8 cellular contexts compared by ENCODE assay signal in the genomic region with DNA sequence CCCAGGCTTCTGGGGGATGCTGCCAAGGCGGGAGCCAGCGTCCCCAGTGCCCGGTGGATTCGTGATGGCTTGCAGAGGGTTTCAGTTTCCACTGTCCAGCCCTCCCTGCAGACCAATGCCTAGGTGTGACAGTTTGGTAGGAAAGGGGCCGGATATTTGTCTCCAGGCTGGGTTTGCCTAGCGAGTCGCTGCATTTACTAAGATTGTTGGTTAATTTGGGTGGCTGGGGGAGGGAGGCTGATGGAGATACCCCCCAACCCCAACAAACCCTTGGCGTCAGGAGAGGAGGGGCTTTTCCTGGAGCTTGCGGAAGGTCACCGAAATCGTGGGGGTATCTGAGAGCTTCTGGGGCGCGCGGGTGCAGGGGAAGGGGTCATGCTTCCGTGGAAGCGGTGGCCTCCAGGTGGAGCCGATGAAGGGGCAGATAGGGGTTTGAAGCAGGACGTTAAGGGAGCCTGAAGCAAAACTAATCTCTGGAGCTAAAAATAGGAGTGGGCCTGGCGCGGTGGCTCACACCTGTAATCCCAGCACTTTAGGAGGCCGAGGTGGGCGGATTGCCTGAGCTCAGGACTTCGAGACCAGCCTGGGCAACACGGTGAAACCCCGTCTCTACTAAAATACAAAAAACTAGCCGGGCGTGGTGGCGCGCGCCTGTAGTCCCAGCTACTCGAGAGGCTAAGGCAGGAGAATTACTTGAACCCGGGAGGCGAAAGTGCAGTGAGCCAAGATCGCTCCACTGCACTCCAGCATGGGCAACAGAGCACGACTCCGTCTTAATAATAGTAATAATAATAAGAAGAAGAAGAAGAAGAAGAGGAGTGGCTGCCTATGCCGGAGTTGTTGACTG. TPM values are rescaled to one million over a fixed set of nuclear protein-coding genes. Genes with fewer than 3 reads are reported as not detected.
A peak's percentile ranks its signal among the peaks of the same experiment; 100 is the strongest.
DNase-seq lines count a peak whose midpoint lies in the region; ATAC-seq, FAIRE-seq and TF ChIP-seq lines count a peak whose summit lies in the region.

No MANE protein-coding gene starts in this region.

- intact Hi-C loops in activated CD4-positive, alpha-beta T cell treated with anti-CD3 and anti-CD28 coated beads for 36 hours (cut with DNase I, micrococcal nuclease) = no loop called here
- intact Hi-C loops in GM12878 (cut with micrococcal nuclease; ENCODE audit: unreplicated experiment) (loop anchor here (10.0 kb wide), 1 partner anchor 364 kb away; no protein-coding TSS in a partner anchor), left lung (cut with DNase I) (no loop called here), testis (cut with DNase I; ENCODE audit: low total_unique reads) (no loop called here)

- no peaks in the 10 kb centered on the region for H3K9me3 ChIP-seq in GM12878 (replicated peaks; ENCODE audit: control insufficient read depth, insufficient read depth, low read length)
- no peaks in the 10 kb centered on the region for H3K9me3 ChIP-seq in left lung
- H3K9me3 ChIP-seq in testis = no peaks in the 10 kb centered on the region

- TF ChIP-seq POLR2A in GM12878 (IDR thresholded peaks at IDR 0.05; ENCODE audit: low read depth, low read length) (no peak), testis (IDR thresholded peaks at IDR 0.05) (no peak)

- H3K27me3 Mint-ChIP-seq in activated CD4-positive, alpha-beta T cell treated with anti-CD3 and anti-CD28 coated beads for 36 hours = peaks cover 17% of the 10 kb centered on the region

- no peaks in the 10 kb centered on the region for H3K9me3 Mint-ChIP-seq in activated CD4-positive, alpha-beta T cell treated with anti-CD3 and anti-CD28 coated beads for 36 hours (ENCODE audit: low read depth)

- H3K27ac ChIP-seq in GM12878 (ENCODE audit: control insufficient read depth, insufficient read depth) (no peak overlapping the region), left lung (peak overlapping the region; percentile 39 to 69), testis (peak overlapping the region; percentile 82 to 89)

- no peak for TF ChIP-seq RAD21 in GM12878 (IDR thresholded peaks at IDR 0.05; ENCODE audit: insufficient read depth, low read depth, low read length)

- peaks cover 9% of the 10 kb centered on the region for H3K4me1 Mint-ChIP-seq in activated CD4-positive, alpha-beta T cell treated with anti-CD3 and anti-CD28 coated beads for 36 hours

- H2AFZ ChIP-seq in GM12878 (ENCODE audit: control insufficient read depth, low read depth, low read length) = peak overlapping the region; percentile 94

- H3K4me1 ChIP-seq in GM12878 (ENCODE audit: control insufficient read depth, insufficient read depth, low read length) (no peaks in the 10 kb centered on the region; the same call in 1 of the 2 replicates), left lung (peaks cover 4 to 27% of the 10 kb centered on the region in 2 donors), testis (peaks cover 28% of the 10 kb centered on the region)

- H3K9ac ChIP-seq in GM12878 (ENCODE audit: control insufficient read depth, insufficient read depth, low read length) = peak overlapping the region; percentile 44

- peak overlapping the region; percentile 92 for H3K4me2 ChIP-seq in GM12878 (ENCODE audit: control insufficient read depth, insufficient read depth)

- CTCF ChIA-PET in activated CD4-positive, alpha-beta T cell treated with anti-CD3 and anti-CD28 coated beads for 36 hours (lab: Charles Lee) = no interaction called here
- CTCF ChIA-PET in GM12878 (lab: Yijun Ruan, JAX) = no interaction called here

- no peak overlapping the region for H3K27ac Mint-ChIP-seq in activated CD4-positive, alpha-beta T cell treated with anti-CD3 and anti-CD28 coated beads for 36 hours

- RAD21 ChIA-PET in GM12878 (lab: Charles Lee; ENCODE audit: unreplicated experiment) = no interaction called here

- POLR2A ChIA-PET in activated CD4-positive, alpha-beta T cell treated with anti-CD3 and anti-CD28 coated beads for 36 hours (lab: Charles Lee) = no interaction called here
- POLR2A ChIA-PET in GM12878 (lab: Charles Lee) = interaction anchor here (0.6 kb wide), 1 partner anchor 26 kb away, joined by 3 read pairs; no protein-coding TSS in a partner anchor

- H3K36me3 Mint-ChIP-seq in activated CD4-positive, alpha-beta T cell treated with anti-CD3 and anti-CD28 coated beads for 36 hours (ENCODE audit: low read depth) = no peaks in the 10 kb centered on the region

- BruUV-seq in GM12878 (replicated peaks; lab: Mats Ljungman, UMichigan) = no TSS peak

- H3K36me3 ChIP-seq in GM12878 (ENCODE audit: control insufficient read depth in 2 of 2, insufficient read depth in 2 of 2, low read length in 1 of 2) (no peaks in the 10 kb centered on the region), left lung (no peaks in the 10 kb centered on the region), testis (ENCODE audit: low read depth, missing control alignments) (no peaks in the 10 kb centered on the region)

- no peak for ATAC-seq in activated CD4-positive, alpha-beta T cell treated with anti-CD3 and anti-CD28 coated beads for 36 hours
- no peak for ATAC-seq in GM12878
- peak; percentile 22 for ATAC-seq in left lung
- ATAC-seq in HG03457 (IDR thresholded peaks at IDR 0.05; ENCODE audit: unreplicated experiment) = no peak

- SMC1A ChIA-PET in GM12878 (lab: Charles Lee; ENCODE audit: uncharacterized antibody, unreplicated experiment) = no interaction called here

- no peak for FAIRE-seq in GM12878 (lab: Jason Lieb, UNC)

- no peak for DNase-seq in activated CD4-positive, alpha-beta T cell treated with anti-CD3 and anti-CD28 coated beads for 36 hours
- DNase-seq in activated CD4-positive, alpha-beta T cell treated with anti-CD3 and anti-CD28 coated beads for 4 hours = no peak
- DNase-seq in GM12878 (ENCODE audit: low read depth, low spot score) = no peak
- no peak for DNase-seq in left lung
- DNase-seq in testis = peak; percentile 26
- no peak for DNase-seq in SHP77 (lab: John Stamatoyannopoulos, UW)
- DNase-seq in D341Med (ENCODE audit: low spot score) = no peak

- peaks cover 31% of the 10 kb centered on the region for H3K79me2 ChIP-seq in GM12878 (ENCODE audit: control insufficient read depth, insufficient read depth, low read length)

- in situ Hi-C loops in GM12878 (cut with MboI) = no loop called here

- no peak for TF ChIP-seq CTCF in GM12878 (IDR thresholded peaks at IDR 0.05 in 2 of 3, conservative IDR thresholded peaks at IDR 0.05 in 1 of 3; ENCODE audit: control insufficient read depth in 2 of 3, extremely low read depth in 1 of 3, insufficient read depth in 1 of 3, low read depth in 3 of 3, low read length in 3 of 3)
- TF ChIP-seq CTCF in left lung (IDR thresholded peaks at IDR 0.05) = no peak
- no peak for TF ChIP-seq CTCF in testis (IDR thresholded peaks at IDR 0.05)

- 66% methylated on average over 35 of the region's 37 CpGs for WGBS in GM12878 (ENCODE audit: insufficient coverage, insufficient replicate concordance, low lambda C conversion rate, missing lambda C conversion rate)
- 24 to 37% methylated on average over 33 to 36 of the region's 37 CpGs for WGBS in testis, 2 donors

- H4K20me1 ChIP-seq in GM12878 (ENCODE audit: control insufficient read depth, insufficient read depth) = no peaks in the 10 kb centered on the region

- TF ChIP-seq EP300 in GM12878 (IDR thresholded peaks at IDR 0.05; ENCODE audit: borderline replicate concordance in 1 of 2, control insufficient read depth in 1 of 2, low read depth in 2 of 2, low read length in 2 of 2) = no peak

- peak overlapping the region; percentile 74 for H3K4me3 ChIP-seq in GM12878
- peak overlapping the region; percentile 69 to 87 for H3K4me3 ChIP-seq in left lung
- H3K4me3 ChIP-seq in testis = peak overlapping the region; percentile 85 to 92

- no peaks in the 10 kb centered on the region for H3K27me3 ChIP-seq in GM12878 (replicated peaks in 1 of 2; ENCODE audit: control insufficient read depth in 2 of 2, insufficient read depth in 2 of 2, low read length in 1 of 2)
- H3K27me3 ChIP-seq in left lung = peaks cover 0 to 55% of the 10 kb centered on the region in 2 donors
- no peaks in the 10 kb centered on the region for H3K27me3 ChIP-seq in testis

- H3K4me3 Mint-ChIP-seq in activated CD4-positive, alpha-beta T cell treated with anti-CD3 and anti-CD28 coated beads for 36 hours = peak overlapping the region; percentile 26

RNA-seq across cellular contexts. Expression of a gene that starts 1.1 kb away (rescaled TPM):
- 1 to 10 TPM; 4.0 to 4.4 TPM for total RNA-seq in activated CD4-positive, alpha-beta T cell treated with anti-CD3 and anti-CD28 coated beads for 36 hours
- total RNA-seq in GM12878 (2013; cell fraction: nucleolus; rRNA removed) = 103 and 127 TPM in 2 replicates
- total RNA-seq in GM12878 (2014; rRNA removed) (15.3 and 19.9 TPM in 2 replicates), GM12878 (2014; rRNA removed; fragmentation: Illumina TruSeq; extraction: Trizol) (10.0 and 10.7 TPM in 2 replicates), GM12878 (2021) (20.3 and 22.0 TPM in 2 replicates), left lung (10 to 100 TPM; 79.8 to 79.9 TPM), testis (100 to 1,000 TPM; 201 to 216 TPM)
- 9.3 TPM for polyA plus RNA-seq in GM12878 (2011; ENCODE audit: low read depth)
- polyA plus RNA-seq in GM12878 (2011; rRNA removed) (17.4 and 22.1 TPM in 2 replicates), GM12878 (2014; fragmentation: Illumina TruSeq; extraction: Trizol) (8.4 and 15.9 TPM in 2 replicates), GM12878 (2014; fragmentation: Nextera tagmentation; extraction: Ambion mirVana) (under 1 TPM; 0.42 to 0.46 TPM), GM12878 (2014; rRNA removed) (18.3 and 23.6 TPM in 2 replicates), GM12878 (2016; fragmentation: Nextera tagmentation; extraction: Ambion mirVana) (1 to 10 TPM in 1 of 2 experiments, under 1 TPM in 1; 0.82 to 1.7 TPM), testis (ENCODE audit: insufficient read depth, low read depth, low replicate concordance) (90.3 TPM)
- polyA plus RNA-seq in GM12878 (2011; cell fraction: cytosol; rRNA removed) = 23.8 and 26.2 TPM in 2 replicates
- polyA plus RNA-seq in GM12878 (2011; cell fraction: nucleus; rRNA removed) = 61.2 and 90.5 TPM in 2 replicates
- 12.2 and 14.2 TPM in 2 replicates for polyA plus RNA-seq in GM12878 (2012)
- polyA minus RNA-seq in GM12878 (2011; rRNA and poly(A)+ RNA removed) = 44.8 and 46.7 TPM in 2 replicates
- polyA minus RNA-seq in GM12878 (2011; cell fraction: cytosol; rRNA and poly(A)+ RNA removed) = 14.2 and 15.8 TPM in 2 replicates
- polyA minus RNA-seq in GM12878 (2011; cell fraction: nucleus; rRNA and poly(A)+ RNA removed) = 20.3 and 38.5 TPM in 2 replicates

RNA-seq across cellular contexts. Expression of a gene that starts 25.6 kb away (rescaled TPM):
- total RNA-seq in activated CD4-positive, alpha-beta T cell treated with anti-CD3 and anti-CD28 coated beads for 36 hours = not detected
- not detected in 2 replicates for total RNA-seq in GM12878 (2013; cell fraction: nucleolus; rRNA removed)
- total RNA-seq in GM12878 (2014; rRNA removed) (not detected in 2 replicates), GM12878 (2014; rRNA removed; fragmentation: Illumina TruSeq; extraction: Trizol) (not detected in 2 replicates), GM12878 (2021) (not detected in 2 replicates), left lung (not detected), testis (1 to 10 TPM; 1.9 to 5.6 TPM)
- not detected for polyA plus RNA-seq in GM12878 (2011; ENCODE audit: low read depth)
- polyA plus RNA-seq in GM12878 (2011; rRNA removed) (not detected in 2 replicates), GM12878 (2014; fragmentation: Illumina TruSeq; extraction: Trizol) (not detected in 2 replicates), GM12878 (2014; fragmentation: Nextera tagmentation; extraction: Ambion mirVana) (not detected), GM12878 (2014; rRNA removed) (not detected in 2 replicates), GM12878 (2016; fragmentation: Nextera tagmentation; extraction: Ambion mirVana) (not detected), testis (ENCODE audit: insufficient read depth, low read depth, low replicate concordance) (3.9 TPM)
- not detected in 2 replicates for polyA plus RNA-seq in GM12878 (2011; cell fraction: cytosol; rRNA removed)
- polyA plus RNA-seq in GM12878 (2011; cell fraction: nucleus; rRNA removed) = not detected in 2 replicates
- not detected in 2 replicates for polyA plus RNA-seq in GM12878 (2012)
- polyA minus RNA-seq in GM12878 (2011; rRNA and poly(A)+ RNA removed) = not detected in 2 replicates
- polyA minus RNA-seq in GM12878 (2011; cell fraction: cytosol; rRNA and poly(A)+ RNA removed) = not detected in 2 replicates
- not detected in 2 replicates for polyA minus RNA-seq in GM12878 (2011; cell fraction: nucleus; rRNA and poly(A)+ RNA removed)

RNA-seq across cellular contexts. Expression of a gene that starts 36.1 kb away (rescaled TPM):
- total RNA-seq in activated CD4-positive, alpha-beta T cell treated with anti-CD3 and anti-CD28 coated beads for 36 hours = not detected
- total RNA-seq in GM12878 (2013; cell fraction: nucleolus; rRNA removed) = not detected in 2 replicates
- total RNA-seq in GM12878 (2014; rRNA removed) = not detected in 2 replicates
- total RNA-seq in GM12878 (2014; rRNA removed; fragmentation: Illumina TruSeq; extraction: Trizol) = not detected in 2 replicates
- total RNA-seq in GM12878 (2021) = not detected in 2 replicates
- not detected for polyA plus RNA-seq in GM12878 (2011; ENCODE audit: low read depth)
- not detected in 2 replicates for polyA plus RNA-seq in GM12878 (2011; rRNA removed)
- polyA plus RNA-seq in GM12878 (2011; cell fraction: cytosol; rRNA removed) = not detected in 2 replicates
- 0.15 TPM in 1 of 2 replicates, not detected in the other for polyA plus RNA-seq in GM12878 (2011; cell fraction: nucleus; rRNA removed)
- not detected in 2 replicates for polyA plus RNA-seq in GM12878 (2012)
- polyA plus RNA-seq in GM12878 (2014; fragmentation: Illumina TruSeq; extraction: Trizol) = not detected in 2 replicates
- polyA plus RNA-seq in GM12878 (2014; fragmentation: Nextera tagmentation; extraction: Ambion mirVana) = not detected
- polyA plus RNA-seq in GM12878 (2014; rRNA removed) = not detected in 2 replicates
- not detected for polyA plus RNA-seq in GM12878 (2016; fragmentation: Nextera tagmentation; extraction: Ambion mirVana)
- not detected in 2 replicates for polyA minus RNA-seq in GM12878 (2011; rRNA and poly(A)+ RNA removed)
- not detected in 2 replicates for polyA minus RNA-seq in GM12878 (2011; cell fraction: cytosol; rRNA and poly(A)+ RNA removed)
- not detected in 2 replicates for polyA minus RNA-seq in GM12878 (2011; cell fraction: nucleus; rRNA and poly(A)+ RNA removed)
- 1 to 10 TPM; 3.0 to 4.0 TPM for total RNA-seq in left lung
- 1 to 10 TPM; 1.0 to 2.4 TPM for total RNA-seq in testis
- polyA plus RNA-seq in testis (ENCODE audit: insufficient read depth, low read depth, low replicate concordance) = 2.4 TPM
